ENCODE assay signal across 12 cellular contexts in the genomic region with DNA sequence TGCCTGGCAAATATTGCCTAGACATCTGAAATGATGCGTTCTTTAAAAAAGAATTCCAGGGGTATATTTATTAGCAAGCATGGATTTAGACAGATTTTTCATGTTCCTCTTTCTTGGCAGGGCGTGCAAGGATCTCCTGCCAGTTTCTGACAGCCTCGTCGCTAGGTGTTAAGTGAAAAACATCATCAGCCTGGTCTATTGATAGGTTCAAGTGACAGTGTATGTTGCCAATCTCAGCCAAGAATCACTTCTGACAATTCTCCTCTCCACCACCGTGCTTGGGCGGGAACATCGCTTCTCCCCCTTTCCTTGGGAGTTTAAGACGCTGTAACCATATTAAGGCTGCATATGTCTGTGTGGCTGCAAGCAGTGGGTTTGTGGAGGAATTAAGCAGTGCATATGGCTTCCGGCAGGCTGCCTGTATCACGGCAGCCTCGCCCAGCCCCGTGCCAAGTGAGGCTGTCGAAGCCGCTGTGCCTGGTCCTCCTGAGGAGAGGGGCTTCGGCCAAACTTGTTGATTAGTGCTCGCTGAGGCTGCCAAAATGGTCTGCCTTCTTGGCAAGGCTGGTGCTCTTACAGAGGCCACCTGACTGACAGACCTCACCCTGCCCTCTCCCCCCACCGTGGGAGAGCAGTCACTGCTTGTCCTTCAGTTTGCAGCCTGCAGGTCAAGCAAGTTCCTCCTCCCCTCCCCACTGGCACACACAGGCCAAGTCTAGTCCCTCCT.
"Had no signal": no experiment of that assay in that cellular context is flagged by ENCODE, and none has a peak within 500 bp of the region (broad histone marks: within the 10 kb centered on the region; RNA-seq: fewer than 3 reads in every experiment).

No MANE protein-coding gene starts in this region.

- H3K9me3 Mint-ChIP-seq: activated naive CD8-positive, alpha-beta T cell treated with anti-CD3 and anti-CD28 coated beads, Interleukin-2, amount 50 U/mL, for 24 hours; activated T-helper 1 cell treated with anti-CD3 and anti-CD28 coated beads, Interleukin-12 subunit alpha, Interleukin-12 subunit beta, Interleukin-2, Interleukin-4 antibody, amounts not matched to agents 30 ng/mL and 10 ng/mL and 1 ng/mL, durations not matched to agents 14 hours and 24 hours and 36 hours; stimulated activated naive CD8-positive, alpha-beta T cell treated with anti-CD3 and anti-CD28 coated beads, Interleukin-15, Interleukin-2, amounts not matched to agents 100 ng/mL and 50 ng/mL, for 24 hours had no signal

- H3K27me3 ChIP-seq: thyroid gland had no signal

- H3K4me1 Mint-ChIP-seq: activated naive CD8-positive, alpha-beta T cell treated with anti-CD3 and anti-CD28 coated beads, Interleukin-2, amount 50 U/mL, for 24 hours; nephron had no signal

- H3K4me3 Mint-ChIP-seq: activated CD8-positive, alpha-beta T cell treated with anti-CD3 and anti-CD28 coated beads, Interleukin-2, amount 10 ng/mL, durations not matched to agents 7 days and 5 days; activated naive CD8-positive, alpha-beta T cell treated with anti-CD3 and anti-CD28 coated beads, Interleukin-2, amount 50 U/mL, for 24 hours; activated T-helper 1 cell treated with anti-CD3 and anti-CD28 coated beads, Interleukin-12 subunit alpha, Interleukin-12 subunit beta, Interleukin-2, Interleukin-4 antibody, amounts not matched to agents 30 ng/mL and 10 ng/mL and 1 ng/mL, durations not matched to agents 14 hours and 24 hours and 36 hours; nephron; stimulated activated naive CD8-positive, alpha-beta T cell treated with anti-CD3 and anti-CD28 coated beads, Interleukin-15, Interleukin-2, amounts not matched to agents 100 ng/mL and 50 ng/mL, for 24 hours had no signal

- H3K4me3 ChIP-seq: thyroid gland had no signal

- H3K4me1 ChIP-seq: thyroid gland had no signal

- H3K36me3 ChIP-seq: thyroid gland had no signal

- H3K27me3 Mint-ChIP-seq: activated naive CD8-positive, alpha-beta T cell treated with anti-CD3 and anti-CD28 coated beads, Interleukin-2, amount 50 U/mL, for 24 hours; stimulated activated naive CD8-positive, alpha-beta T cell treated with anti-CD3 and anti-CD28 coated beads, Interleukin-15, Interleukin-2, amounts not matched to agents 100 ng/mL and 50 ng/mL, for 24 hours had no signal

- ATAC-seq: activated naive CD8-positive, alpha-beta T cell treated with anti-CD3 and anti-CD28 coated beads, Interleukin-2, amount 50 U/mL, for 24 hours had no signal

- H3K9me3 ChIP-seq: thyroid gland had no signal

- H3K27ac ChIP-seq: thyroid gland had no signal

- H3K27ac Mint-ChIP-seq: activated CD8-positive, alpha-beta T cell treated with anti-CD3 and anti-CD28 coated beads, Interleukin-2, amount 10 ng/mL, durations not matched to agents 7 days and 5 days; activated naive CD8-positive, alpha-beta T cell treated with anti-CD3 and anti-CD28 coated beads, Interleukin-2, amount 50 U/mL, for 24 hours; activated T-helper 1 cell treated with anti-CD3 and anti-CD28 coated beads, Interleukin-12 subunit alpha, Interleukin-12 subunit beta, Interleukin-2, Interleukin-4 antibody, amounts not matched to agents 30 ng/mL and 10 ng/mL and 1 ng/mL, durations not matched to agents 14 hours and 24 hours and 36 hours; nephron; stimulated activated naive CD8-positive, alpha-beta T cell treated with anti-CD3 and anti-CD28 coated beads, Interleukin-15, Interleukin-2, amounts not matched to agents 100 ng/mL and 50 ng/mL, for 24 hours had no signal

- DNase-seq: activated CD4-positive, alpha-beta T cell treated with anti-CD3 and anti-CD28 coated beads for 4 hours; activated CD8-positive, alpha-beta memory T cell treated with anti-CD3 and anti-CD28 coated beads, Interleukin-2, amount 50 U/mL, for 48 hours; activated naive CD4-positive, alpha-beta T cell; activated naive CD8-positive, alpha-beta T cell treated with anti-CD3 and anti-CD28 coated beads, Interleukin-2, amount 50 U/mL, for 24 hours; effector memory CD4-positive, alpha-beta T cell; stimulated activated CD4-positive, alpha-beta T cell treated with anti-CD3 and anti-CD28 coated beads, Interleukin-4, amount 100 ng/mL, for 1 hour; stimulated activated CD8-positive, alpha-beta memory T cell treated with anti-CD3 and anti-CD28 coated beads, Interleukin-4, amount 100 ng/mL, for 48 hours; thyroid gland had no signal
